1 cellular context compared by ENCODE assay signal in the genomic region with DNA sequence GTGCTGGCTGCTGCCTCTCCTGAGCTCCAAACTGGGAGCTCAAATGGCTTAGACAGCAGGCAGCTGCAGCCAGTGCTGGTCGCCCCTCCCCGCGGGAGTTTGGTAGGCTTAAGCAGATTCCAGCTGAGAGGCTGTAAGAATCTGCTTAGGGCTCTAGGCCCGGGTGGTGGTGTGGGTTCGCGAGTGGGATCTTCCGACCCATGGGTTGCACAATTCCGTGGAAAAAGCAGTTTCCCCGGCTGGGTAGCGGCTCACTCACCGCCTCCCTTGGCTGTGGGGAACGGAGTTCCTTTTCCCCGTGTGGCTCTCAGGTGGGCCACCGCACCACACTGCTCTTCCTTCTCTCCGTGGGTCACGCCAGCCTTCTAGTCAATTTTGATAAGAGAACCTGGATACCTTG.
TF ChIP-seq lines count a peak whose summit lies in the region.

No MANE protein-coding gene starts in this region.

TF ChIP-seq in GM23338, 12 proteins besides CTCF, POLR2A, EP300 and RAD21 (continued from another document):
- TF ChIP-seq, protein P1, sequence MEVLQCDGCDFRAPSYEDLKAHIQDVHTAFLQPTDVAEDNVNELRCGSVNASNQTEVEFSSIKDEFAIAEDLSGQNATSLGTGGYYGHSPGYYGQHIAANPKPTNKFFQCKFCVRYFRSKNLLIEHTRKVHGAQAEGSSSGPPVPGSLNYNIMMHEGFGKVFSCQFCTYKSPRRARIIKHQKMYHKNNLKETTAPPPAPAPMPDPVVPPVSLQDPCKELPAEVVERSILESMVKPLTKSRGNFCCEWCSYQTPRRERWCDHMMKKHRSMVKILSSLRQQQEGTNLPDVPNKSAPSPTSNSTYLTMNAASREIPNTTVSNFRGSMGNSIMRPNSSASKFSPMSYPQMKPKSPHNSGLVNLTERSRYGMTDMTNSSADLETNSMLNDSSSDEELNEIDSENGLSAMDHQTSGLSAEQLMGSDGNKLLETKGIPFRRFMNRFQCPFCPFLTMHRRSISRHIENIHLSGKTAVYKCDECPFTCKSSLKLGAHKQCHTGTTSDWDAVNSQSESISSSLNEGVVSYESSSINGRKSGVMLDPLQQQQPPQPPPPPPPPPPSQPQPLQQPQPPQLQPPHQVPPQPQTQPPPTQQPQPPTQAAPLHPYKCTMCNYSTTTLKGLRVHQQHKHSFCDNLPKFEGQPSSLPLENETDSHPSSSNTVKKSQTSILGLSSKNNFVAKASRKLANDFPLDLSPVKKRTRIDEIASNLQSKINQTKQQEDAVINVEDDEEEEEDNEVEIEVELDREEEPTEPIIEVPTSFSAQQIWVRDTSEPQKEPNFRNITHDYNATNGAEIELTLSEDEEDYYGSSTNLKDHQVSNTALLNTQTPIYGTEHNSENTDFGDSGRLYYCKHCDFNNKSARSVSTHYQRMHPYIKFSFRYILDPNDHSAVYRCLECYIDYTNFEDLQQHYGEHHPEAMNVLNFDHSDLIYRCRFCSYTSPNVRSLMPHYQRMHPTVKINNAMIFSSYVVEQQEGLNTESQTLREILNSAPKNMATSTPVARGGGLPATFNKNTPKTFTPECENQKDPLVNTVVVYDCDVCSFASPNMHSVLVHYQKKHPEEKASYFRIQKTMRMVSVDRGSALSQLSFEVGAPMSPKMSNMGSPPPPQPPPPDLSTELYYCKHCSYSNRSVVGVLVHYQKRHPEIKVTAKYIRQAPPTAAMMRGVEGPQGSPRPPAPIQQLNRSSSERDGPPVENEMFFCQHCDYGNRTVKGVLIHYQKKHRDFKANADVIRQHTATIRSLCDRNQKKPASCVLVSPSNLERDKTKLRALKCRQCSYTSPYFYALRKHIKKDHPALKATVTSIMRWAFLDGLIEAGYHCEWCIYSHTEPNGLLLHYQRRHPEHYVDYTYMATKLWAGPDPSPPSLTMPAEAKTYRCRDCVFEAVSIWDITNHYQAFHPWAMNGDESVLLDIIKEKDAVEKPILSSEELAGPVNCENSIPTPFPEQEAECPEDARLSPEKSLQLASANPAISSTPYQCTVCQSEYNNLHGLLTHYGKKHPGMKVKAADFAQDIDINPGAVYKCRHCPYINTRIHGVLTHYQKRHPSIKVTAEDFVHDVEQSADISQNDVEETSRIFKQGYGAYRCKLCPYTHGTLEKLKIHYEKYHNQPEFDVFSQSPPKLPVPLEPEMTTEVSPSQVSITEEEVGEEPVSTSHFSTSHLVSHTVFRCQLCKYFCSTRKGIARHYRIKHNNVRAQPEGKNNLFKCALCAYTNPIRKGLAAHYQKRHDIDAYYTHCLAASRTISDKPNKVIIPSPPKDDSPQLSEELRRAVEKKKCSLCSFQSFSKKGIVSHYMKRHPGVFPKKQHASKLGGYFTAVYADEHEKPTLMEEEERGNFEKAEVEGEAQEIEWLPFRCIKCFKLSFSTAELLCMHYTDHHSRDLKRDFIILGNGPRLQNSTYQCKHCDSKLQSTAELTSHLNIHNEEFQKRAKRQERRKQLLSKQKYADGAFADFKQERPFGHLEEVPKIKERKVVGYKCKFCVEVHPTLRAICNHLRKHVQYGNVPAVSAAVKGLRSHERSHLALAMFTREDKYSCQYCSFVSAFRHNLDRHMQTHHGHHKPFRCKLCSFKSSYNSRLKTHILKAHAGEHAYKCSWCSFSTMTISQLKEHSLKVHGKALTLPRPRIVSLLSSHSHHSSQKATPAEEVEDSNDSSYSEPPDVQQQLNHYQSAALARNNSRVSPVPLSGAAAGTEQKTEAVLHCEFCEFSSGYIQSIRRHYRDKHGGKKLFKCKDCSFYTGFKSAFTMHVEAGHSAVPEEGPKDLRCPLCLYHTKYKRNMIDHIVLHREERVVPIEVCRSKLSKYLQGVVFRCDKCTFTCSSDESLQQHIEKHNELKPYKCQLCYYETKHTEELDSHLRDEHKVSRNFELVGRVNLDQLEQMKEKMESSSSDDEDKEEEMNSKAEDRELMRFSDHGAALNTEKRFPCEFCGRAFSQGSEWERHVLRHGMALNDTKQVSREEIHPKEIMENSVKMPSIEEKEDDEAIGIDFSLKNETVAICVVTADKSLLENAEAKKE (CRISPR knock-in tag; IDR thresholded peaks at IDR 0.05) = no peak
- no peak for TF ChIP-seq ZNF331 (CRISPR knock-in tag; IDR thresholded peaks at IDR 0.05; ENCODE audit: low read depth)
- TF ChIP-seq EZH2phosphoT487 (IDR thresholded peaks at IDR 0.05; ENCODE audit: unreplicated experiment) = no peak
- TF ChIP-seq JUNB (IDR thresholded peaks at IDR 0.05; ENCODE audit: unreplicated experiment) = no peak
- no peak for TF ChIP-seq ZNF114 (CRISPR knock-in tag; IDR thresholded peaks at IDR 0.05)
- TF ChIP-seq POLR2AphosphoS5 (IDR thresholded peaks at IDR 0.05; ENCODE audit: low read depth) = no peak
- no peak for TF ChIP-seq EZH2 (IDR thresholded peaks at IDR 0.05; ENCODE audit: low read depth, unreplicated experiment)
- TF ChIP-seq REST (IDR thresholded peaks at IDR 0.05; ENCODE audit: unreplicated experiment) = no peak
